Comparison of ENCODE assay signal across 27 cellular contexts in genomic region chr6:24006246-24006645, GRCh38.
DNase-seq lines count a peak whose midpoint lies in the region; ATAC-seq, FAIRE-seq and TF ChIP-seq lines count a peak whose summit lies in the region.
"Had no signal": no experiment of that assay in that cellular context is flagged by ENCODE, and none has a peak within 500 bp of the region (broad histone marks: within the 10 kb centered on the region; RNA-seq: fewer than 3 reads in every experiment).

No MANE protein-coding gene starts in this region.

- H3K9me3 ChIP-seq in pancreas (no peaks in the 10 kb centered on the region), neural progenitor cell (ENCODE audit: low read depth) (no peaks in the 10 kb centered on the region)
- H3K9me3 ChIP-seq: Caco-2 had no signal

- intact Hi-C loops in pancreas (cut with DNase I) = no loop called here

- H3K9ac ChIP-seq in neural progenitor cell = no peak overlapping the region

- H3K79me2 ChIP-seq in neural progenitor cell (ENCODE audit: low read depth) = no peaks in the 10 kb centered on the region

- peak overlapping the region in 4 of 5 experiments; percentile 21 to 69 (median 38) for H3K27ac Mint-ChIP-seq in brain
- H3K27ac Mint-ChIP-seq in neural progenitor cell = no peak overlapping the region
- H3K27ac Mint-ChIP-seq: B cell; CD8-positive, alpha-beta T cell had no signal

- H3K36me3 ChIP-seq in pancreas (no peaks in the 10 kb centered on the region), neural progenitor cell (no peaks in the 10 kb centered on the region)

- ATAC-seq in pancreas (peak; percentile 64 to 89 (median 82)), GM19324 (IDR thresholded peaks at IDR 0.05; ENCODE audit: low FRiP score, unreplicated experiment) (no peak)
- ATAC-seq: CD8-positive, alpha-beta T cell; K562; PC-3 had no signal

- no peaks in the 10 kb centered on the region for H4K20me1 ChIP-seq in neural progenitor cell (ENCODE audit: low read depth)

- H2AFZ ChIP-seq in neural progenitor cell (replicated peaks) = no peak overlapping the region

- H3K27me3 ChIP-seq in pancreas (no peaks in the 10 kb centered on the region), neural progenitor cell (no peaks in the 10 kb centered on the region)

- H3K4me3 ChIP-seq in pancreas (no peak overlapping the region), neural progenitor cell (no peak overlapping the region)
- H3K4me3 ChIP-seq: K562 had no signal

- H3K4me3 Mint-ChIP-seq in brain (no peak overlapping the region), neural progenitor cell (no peak overlapping the region)
- H3K4me3 Mint-ChIP-seq: B cell; CD8-positive, alpha-beta T cell had no signal

- H3F3A ChIP-seq in neural progenitor cell (ENCODE audit: low read depth) = no peaks in the 10 kb centered on the region

- TF ChIP-seq CTCF in brain (conservative IDR thresholded peaks at IDR 0.05) (no peak), pancreas (IDR thresholded peaks at IDR 0.05) (no peak), neural progenitor cell (IDR thresholded peaks at IDR 0.05) (no peak)

- H3K4me1 Mint-ChIP-seq in brain (peaks cover 70% of the 10 kb centered on the region), neural progenitor cell (peaks cover 35% of the 10 kb centered on the region)
- H3K4me1 Mint-ChIP-seq: B cell had no signal

- no peak for FAIRE-seq in pancreas (lab: Jason Lieb, UNC)
- FAIRE-seq: G401.6, K562 had no signal

- peak overlapping the region in 1 of 4 donors; percentile 53 for H3K27ac ChIP-seq in pancreas
- H3K27ac ChIP-seq in neural progenitor cell = no peak overlapping the region
- H3K27ac ChIP-seq: 22Rv1, C4-2B, HL-60 had no signal

- H3K27me3 Mint-ChIP-seq in brain = peaks cover 4% of the 10 kb centered on the region
- H3K27me3 Mint-ChIP-seq in neural progenitor cell (ENCODE audit: insufficient read depth, low read depth) = peaks cover 5% of the 10 kb centered on the region
- H3K27me3 Mint-ChIP-seq: B cell had no signal

- H3K9me3 Mint-ChIP-seq in brain (peaks cover 0 to 5% (median 2%) of the 10 kb centered on the region in 5 experiments), neural progenitor cell (peaks cover 3% of the 10 kb centered on the region)

- peak; percentile 10 for DNase-seq in NCI-H146 (lab: John Stamatoyannopoulos, UW)
- no peak for DNase-seq in NCI-H146 treated with DMSO at 0.1 percent for 48 hours (lab: John Stamatoyannopoulos, UW; ENCODE audit: unreplicated experiment)
- peak; percentile 2 for DNase-seq in HuH-7 (ENCODE audit: low spot score)
- DNase-seq in pancreas = no peak
- no peak for DNase-seq in neural progenitor cell (ENCODE audit: low spot score)
- DNase-seq: Caco-2; CD8-positive, alpha-beta T cell; GOT3; HCEC 1CT; Kasumi-1; MV-4-11; NCI-H1105; NCI-H1436 treated with DMSO at 0.1 percent for 48 hours; NCI-H2029; NCI-H446 treated with DMSO at 0.1 percent for 48 hours; NCI-H526; NK-92 treated with Interleukin-12 subunit alpha and Interleukin-12 subunit beta, amount 100 ng/mL, for 24 hours; PC-3; SHP77 had no signal

- H3K4me1 ChIP-seq in pancreas (no peaks in the 10 kb centered on the region), neural progenitor cell (peaks cover 31% of the 10 kb centered on the region)
- H3K4me1 ChIP-seq: Caco-2 had no signal

- H3K36me3 Mint-ChIP-seq in brain (no peaks in the 10 kb centered on the region), neural progenitor cell (no peaks in the 10 kb centered on the region)
- H3K36me3 Mint-ChIP-seq: CD8-positive, alpha-beta T cell had no signal

- no peak overlapping the region for H3K4me2 ChIP-seq in neural progenitor cell

Comparison
In these comparisons a context has a peak if more than half of its experiments do, and no peak if none do; other contexts are left out.
1. DNase-seq: peak in NCI-H146 (single experiment) and HuH-7 (single experiment); none in NCI-H146 treated with DMSO at 0.1 percent for 48 hours (single experiment), pancreas (0 of 6) and neural progenitor cell (single experiment).